Comparison of ENCODE assay signal across 22 cellular contexts in the genomic region with DNA sequence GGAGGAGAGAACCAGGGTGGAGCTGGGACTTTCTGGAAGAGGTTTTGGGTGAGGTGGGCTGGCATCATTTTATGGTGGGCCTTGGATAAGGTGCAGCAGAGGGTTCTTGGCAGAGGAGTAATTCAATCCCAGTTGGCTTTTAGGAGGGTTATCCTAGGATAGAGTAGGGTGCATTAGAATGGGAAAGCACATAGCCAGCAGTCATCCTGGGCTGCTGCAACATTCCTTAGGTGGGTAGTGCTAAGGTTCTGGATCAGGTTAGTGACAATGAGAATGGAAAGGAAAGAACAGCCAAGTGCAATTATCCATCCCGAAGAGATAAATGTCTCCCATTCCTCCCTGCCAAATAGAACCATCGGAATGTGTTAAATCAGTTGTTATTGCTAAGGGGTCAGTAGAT.
DNase-seq lines count a peak whose midpoint lies in the region; ATAC-seq, FAIRE-seq and TF ChIP-seq lines count a peak whose summit lies in the region.
"Had no signal": no experiment of that assay in that cellular context is flagged by ENCODE, and none has a peak within 500 bp of the region (broad histone marks: within the 10 kb centered on the region; RNA-seq: fewer than 3 reads in every experiment).

No MANE protein-coding gene starts in this region.

- H3K9me3 ChIP-seq in H1 (ENCODE audit: insufficient read depth in 2 of 2, low read depth in 1 of 2, low read length in 1 of 2) (no peaks in the 10 kb centered on the region), right atrium auricular region (peaks cover 0 to 15% of the 10 kb centered on the region in 2 donors)
- H3K9me3 ChIP-seq: A549, Caco-2 had no signal

- H2BK12ac ChIP-seq in H1 (ENCODE audit: low read depth, low read length), result no peak overlapping the region

- no peaks in the 10 kb centered on the region for H3K27me3 Mint-ChIP-seq in GM23338 (ENCODE audit: insufficient read depth, low read depth, poor library complexity)
- peaks cover 11% of the 10 kb centered on the region for H3K27me3 Mint-ChIP-seq in activated CD8-positive, alpha-beta memory T cell treated with anti-CD3 and anti-CD28 coated beads, Interleukin-2, amount 10 ng/mL, durations not matched to agents 7 days and 5 days

- CTCF ChIA-PET in H1 (lab: Charles Lee; ENCODE audit: partially characterized antibody), result no interaction called here
- CTCF ChIA-PET in activated CD8-positive, alpha-beta memory T cell treated with anti-CD3 and anti-CD28 coated beads, Interleukin-2, amount 10 ng/mL, durations not matched to agents 7 days and 5 days (lab: Charles Lee), result no interaction called here

- H3K18ac ChIP-seq in H1 (ENCODE audit: extremely low read depth, low read length), result no peak overlapping the region
- no peak overlapping the region for H3K18ac ChIP-seq in mesendoderm (ENCODE audit: low read length)

- TF ChIP-seq EP300 in H1 (IDR thresholded peaks at IDR 0.05; ENCODE audit: borderline replicate concordance in 1 of 2, low read depth in 2 of 2, low read length in 2 of 2), result no peak

- H3K4me1 ChIP-seq in GM23338 (ENCODE audit: insufficient read depth), result no peaks in the 10 kb centered on the region
- no peaks in the 10 kb centered on the region for H3K4me1 ChIP-seq in H1 (replicated peaks in 1 of 4; ENCODE audit: control insufficient read depth in 3 of 4, insufficient read depth in 4 of 4, low read length in 3 of 4)
- no peaks in the 10 kb centered on the region for H3K4me1 ChIP-seq in mesendoderm (ENCODE audit: control insufficient read depth, low read depth, low read length)
- H3K4me1 ChIP-seq in right atrium auricular region, result no peaks in the 10 kb centered on the region
- H3K4me1 ChIP-seq: A549; BLaER1 treated with 17β-estradiol and CSF1 and Interleukin-3, amounts not matched to agents 10 nM and 100 nM; Caco-2 had no signal

- H3K4ac ChIP-seq in H1 (replicated peaks; ENCODE audit: insufficient read length, low read depth, low read length) (no peak overlapping the region), mesendoderm (ENCODE audit: low read depth, low read length) (no peak overlapping the region)

- H3K36me3 ChIP-seq in GM23338 (ENCODE audit: insufficient read depth), result no peaks in the 10 kb centered on the region
- H3K36me3 ChIP-seq in H1 (ENCODE audit: control insufficient read depth in 2 of 4, insufficient read depth in 4 of 4, low read length in 3 of 4), result no peaks in the 10 kb centered on the region
- H3K36me3 ChIP-seq in mesendoderm (ENCODE audit: control insufficient read depth, insufficient read depth, low read length), result no peaks in the 10 kb centered on the region
- H3K36me3 ChIP-seq in right atrium auricular region, result no peaks in the 10 kb centered on the region
- H3K36me3 ChIP-seq: BLaER1 treated with 17β-estradiol and CSF1 and Interleukin-3, amounts not matched to agents 10 nM and 100 nM had no signal

- H4K91ac ChIP-seq in H1 (replicated peaks; ENCODE audit: insufficient read length, low read length), result no peak overlapping the region

- H4K5ac ChIP-seq in H1 (ENCODE audit: insufficient read length, low read depth, low read length) (no peak overlapping the region), mesendoderm (ENCODE audit: low read length) (no peak overlapping the region)

- H3K4me2 ChIP-seq in GM23338 (no peak overlapping the region), H1 (ENCODE audit: insufficient read depth in 1 of 2, low read depth in 2 of 2, low read length in 2 of 2) (no peak overlapping the region), mesendoderm (ENCODE audit: low read length) (no peak overlapping the region)
- H3K4me2 ChIP-seq: A549; BLaER1 treated with 17β-estradiol and CSF1 and Interleukin-3, amounts not matched to agents 10 nM and 100 nM had no signal

- H3K23me2 ChIP-seq in H1 (ENCODE audit: low read depth, low read length), result no peaks in the 10 kb centered on the region

- H3K9ac ChIP-seq in H1 (replicated peaks in 1 of 4; ENCODE audit: extremely low read depth in 1 of 4, low read depth in 3 of 4, low read length in 3 of 4) (no peak overlapping the region), mesendoderm (ENCODE audit: low read length) (no peak overlapping the region)
- H3K9ac ChIP-seq: BLaER1 treated with 17β-estradiol and CSF1 and Interleukin-3, amounts not matched to agents 10 nM and 100 nM had no signal

- H3F3A ChIP-seq in GM23338 (replicated peaks; ENCODE audit: low read depth), result no peaks in the 10 kb centered on the region

- H3K4me1 Mint-ChIP-seq in GM23338, result no peaks in the 10 kb centered on the region
- no peaks in the 10 kb centered on the region for H3K4me1 Mint-ChIP-seq in activated CD8-positive, alpha-beta memory T cell treated with anti-CD3 and anti-CD28 coated beads, Interleukin-2, amount 10 ng/mL, durations not matched to agents 7 days and 5 days
- H3K4me1 Mint-ChIP-seq: B cell had no signal

- H2BK5ac ChIP-seq in H1 (ENCODE audit: low read depth, low read length) (no peak overlapping the region), mesendoderm (ENCODE audit: low read length) (no peak overlapping the region)

- H3K79me2 ChIP-seq in GM23338 (replicated peaks; ENCODE audit: insufficient read depth) (no peaks in the 10 kb centered on the region), H1 (ENCODE audit: control insufficient read depth in 1 of 2, insufficient read depth in 2 of 2, low read length in 2 of 2) (no peaks in the 10 kb centered on the region), mesendoderm (ENCODE audit: control insufficient read depth, insufficient read depth, low read length) (no peaks in the 10 kb centered on the region)

- H3K27ac ChIP-seq in GM23338 (ENCODE audit: low read depth) (no peak overlapping the region), H1 (ENCODE audit: low read depth, low read length) (no peak overlapping the region), mesendoderm (ENCODE audit: low read depth, low read length) (no peak overlapping the region), right atrium auricular region (no peak overlapping the region)
- H3K27ac ChIP-seq: 22Rv1; A549; BLaER1 treated with 17β-estradiol and CSF1 and Interleukin-3, amounts not matched to agents 10 nM and 100 nM; C4-2B had no signal

- H3K79me1 ChIP-seq in H1 (ENCODE audit: low read depth, low read length), result no peaks in the 10 kb centered on the region
- H3K79me1 ChIP-seq in mesendoderm (ENCODE audit: low read length), result no peaks in the 10 kb centered on the region

- H3K27me3 ChIP-seq in GM23338 (ENCODE audit: insufficient read depth) (no peaks in the 10 kb centered on the region), H1 (replicated peaks in 1 of 4; ENCODE audit: control insufficient read depth in 3 of 4, extremely low read depth in 1 of 4, insufficient read depth in 3 of 4, low read length in 3 of 4) (no peaks in the 10 kb centered on the region), mesendoderm (ENCODE audit: insufficient read depth, low read length, poor library complexity) (no peaks in the 10 kb centered on the region), right atrium auricular region (no peaks in the 10 kb centered on the region)
- H3K27me3 ChIP-seq: BLaER1 treated with 17β-estradiol and CSF1 and Interleukin-3, amounts not matched to agents 10 nM and 100 nM had no signal

- H2AK5ac ChIP-seq in H1 (ENCODE audit: low read depth, low read length) (no peak overlapping the region), mesendoderm (ENCODE audit: low read length) (no peak overlapping the region)

- H3K4me3 Mint-ChIP-seq in GM23338, result no peak overlapping the region
- no peak overlapping the region for H3K4me3 Mint-ChIP-seq in activated CD8-positive, alpha-beta memory T cell treated with anti-CD3 and anti-CD28 coated beads, Interleukin-2, amount 10 ng/mL, durations not matched to agents 7 days and 5 days
- H3K4me3 Mint-ChIP-seq: B cell; CD4-positive, alpha-beta T cell; CD8-positive, alpha-beta T cell had no signal

- peak; percentile 54 for ATAC-seq in GM23338
- no peak for ATAC-seq in activated CD8-positive, alpha-beta memory T cell treated with anti-CD3 and anti-CD28 coated beads, Interleukin-2, amount 10 ng/mL, durations not matched to agents 7 days and 5 days
- ATAC-seq: A549; CD8-positive, alpha-beta T cell had no signal

- no peak for TF ChIP-seq CTCF in GM23338 (conservative IDR thresholded peaks at IDR 0.05; ENCODE audit: low read depth in 2 of 2)
- no peak for TF ChIP-seq CTCF in H1 (IDR thresholded peaks at IDR 0.05; ENCODE audit: control extremely low read depth in 1 of 3, insufficient read depth in 1 of 3, low read depth in 1 of 3, low read length in 3 of 3)
- TF ChIP-seq CTCF in right atrium auricular region (IDR thresholded peaks at IDR 0.05), result no peak

- H2BK120ac ChIP-seq in H1 (replicated peaks; ENCODE audit: low read depth, low read length) (no peak overlapping the region), mesendoderm (ENCODE audit: low read depth, low read length) (no peak overlapping the region)

- peaks cover 3% of the 10 kb centered on the region; the same call in 1 of the 2 replicates for H3K9me2 ChIP-seq in GM23338 (ENCODE audit: insufficient read depth)

- no peak for TF ChIP-seq POLR2A in H1 (IDR thresholded peaks at IDR 0.05; ENCODE audit: control extremely low read depth in 1 of 2, low read depth in 2 of 2, low read length in 2 of 2)

- DNase-seq in GM23338 (ENCODE audit: low spot score), result no peak
- no peak for DNase-seq in H1 (ENCODE audit: low read depth in 1 of 2, low spot score in 2 of 2)
- peak; percentile 49 for DNase-seq in mesendoderm
- no peak for DNase-seq in Kasumi-1 (lab: John Stamatoyannopoulos, UW)
- no peak for DNase-seq in activated CD8-positive, alpha-beta memory T cell treated with anti-CD3 and anti-CD28 coated beads, Interleukin-2, amount 10 ng/mL, durations not matched to agents 7 days and 5 days
- DNase-seq in right atrium auricular region (ENCODE audit: low spot score), result no peak
- DNase-seq: AML-193; Caco-2; Calu3; CD4-positive, alpha-beta T cell; CD8-positive, alpha-beta T cell; DMS79 treated with DMSO at 0.1 percent for 48 hours; GF-D8 had no signal

- no peak overlapping the region for H4K8ac ChIP-seq in H1 (ENCODE audit: extremely low read depth, insufficient read depth, low read length)
- H4K8ac ChIP-seq in mesendoderm (ENCODE audit: low read depth, low read length), result no peak overlapping the region

- no peak for FAIRE-seq in H1 (lab: Jason Lieb, UNC)
- FAIRE-seq: A549, D721Med, G401.6, GM12891, GM18507 had no signal

- H3K14ac ChIP-seq in H1 (ENCODE audit: insufficient read length), result no peak overlapping the region

- H3K27ac Mint-ChIP-seq in GM23338, result no peak overlapping the region
- no peak overlapping the region for H3K27ac Mint-ChIP-seq in activated CD8-positive, alpha-beta memory T cell treated with anti-CD3 and anti-CD28 coated beads, Interleukin-2, amount 10 ng/mL, durations not matched to agents 7 days and 5 days
- H3K27ac Mint-ChIP-seq: B cell; CD4-positive, alpha-beta T cell; CD8-positive, alpha-beta T cell had no signal

- TF ChIP-seq RAD21 in H1 (IDR thresholded peaks at IDR 0.05 in 1 of 2, conservative IDR thresholded peaks at IDR 0.05 in 1 of 2; ENCODE audit: low read depth in 2 of 2, low read length in 2 of 2), result no peak

- H3K56ac ChIP-seq in H1 (replicated peaks; ENCODE audit: insufficient read length, low read depth, low read length), result no peak overlapping the region
- no peak overlapping the region for H3K56ac ChIP-seq in mesendoderm (ENCODE audit: low read length)

- H2BK15ac ChIP-seq in H1 (ENCODE audit: low read length) (no peak overlapping the region), mesendoderm (replicated peaks; ENCODE audit: low read depth) (no peak overlapping the region)

- 97% methylated on average over 2 of the region's 2 CpGs; no CpG with 5 or more reads in 1 of the 2 experiments for WGBS in H1 (ENCODE audit: extremely low coverage in 1 of 2, insufficient coverage in 1 of 2, insufficient read length in 1 of 2, insufficient replicate concordance in 2 of 2, low coverage in 1 of 2, low lambda C conversion rate in 2 of 2, missing lambda C conversion rate in 1 of 2), 2 experiments
- WGBS in mesendoderm (ENCODE audit: extremely low coverage, insufficient coverage, low lambda C conversion rate), result no CpG with 5 or more reads among the region's 2 CpGs

- no peak overlapping the region for H3K4me3 ChIP-seq in GM23338
- no peak overlapping the region for H3K4me3 ChIP-seq in H1 (ENCODE audit: extremely low read depth in 1 of 4, insufficient read depth in 2 of 4, low read depth in 3 of 4, low read length in 4 of 4)
- H3K4me3 ChIP-seq in mesendoderm (ENCODE audit: low read length), result no peak overlapping the region
- H3K4me3 ChIP-seq in right atrium auricular region, result no peak overlapping the region
- H3K4me3 ChIP-seq: A549; BLaER1 treated with 17β-estradiol and CSF1 and Interleukin-3, amounts not matched to agents 10 nM and 100 nM had no signal

- POLR2A ChIA-PET in H1 (lab: Charles Lee; ENCODE audit: partially characterized antibody), result no interaction called here

- no peaks in the 10 kb centered on the region for H3K36me3 Mint-ChIP-seq in GM23338 (ENCODE audit: low read depth)
- H3K36me3 Mint-ChIP-seq in activated CD8-positive, alpha-beta memory T cell treated with anti-CD3 and anti-CD28 coated beads, Interleukin-2, amount 10 ng/mL, durations not matched to agents 7 days and 5 days, result no peaks in the 10 kb centered on the region
- H3K36me3 Mint-ChIP-seq: CD8-positive, alpha-beta T cell had no signal

- H4K20me1 ChIP-seq in GM23338 (replicated peaks; ENCODE audit: insufficient read depth), result no peaks in the 10 kb centered on the region
- no peaks in the 10 kb centered on the region for H4K20me1 ChIP-seq in H1 (replicated peaks in 1 of 2; ENCODE audit: control insufficient read depth in 1 of 2, insufficient read depth in 2 of 2, low read length in 2 of 2)
- H4K20me1 ChIP-seq: BLaER1 treated with 17β-estradiol and CSF1 and Interleukin-3, amounts not matched to agents 10 nM and 100 nM had no signal

- no peak overlapping the region for H2BK20ac ChIP-seq in H1 (ENCODE audit: low read length)

- H3K23ac ChIP-seq in H1 (ENCODE audit: insufficient read length) (no peak overlapping the region), mesendoderm (ENCODE audit: low read length) (no peak overlapping the region)

- no peak overlapping the region for H2AFZ ChIP-seq in GM23338
- no peak overlapping the region for H2AFZ ChIP-seq in H1 (ENCODE audit: low read length)

- H3K9me3 Mint-ChIP-seq in GM23338, result no peaks in the 10 kb centered on the region; the same call in 2 of the 3 replicates
- no peaks in the 10 kb centered on the region for H3K9me3 Mint-ChIP-seq in activated CD8-positive, alpha-beta memory T cell treated with anti-CD3 and anti-CD28 coated beads, Interleukin-2, amount 10 ng/mL, durations not matched to agents 7 days and 5 days (ENCODE audit: low read depth)
- H3K9me3 Mint-ChIP-seq: CD4-positive, alpha-beta T cell; CD8-positive, alpha-beta T cell had no signal
